ENCODE assay signal across 35 cellular contexts in genomic region chr3:39657775-39658174, GRCh38.
"Had no signal": no experiment of that assay in that cellular context is flagged by ENCODE, and none has a peak within 500 bp of the region (broad histone marks: within the 10 kb centered on the region; RNA-seq: fewer than 3 reads in every experiment).

No MANE protein-coding gene starts in this region.

- H3K4me3 ChIP-seq: MG63 had no signal

- H3K9me3 ChIP-seq: MG63 had no signal

- H3K27me3 ChIP-seq: MG63 had no signal

- H3K36me3 ChIP-seq: MG63 had no signal

- DNase-seq: Karpas-422, Kasumi-1, MG63, MM.1S, NCI-H1048, NCI-H1092, NCI-H1092 treated with DMSO at 0.1 percent for 48 hours, NCI-H1105, NCI-H1105 treated with DMSO at 0.1 percent for 48 hours, NCI-H1417, NCI-H1417 treated with DMSO at 0.1 percent for 48 hours, NCI-H1436, NCI-H1436 treated with DMSO at 0.1 percent for 48 hours, NCI-H146, NCI-H1694, NCI-H1694 treated with DMSO at 0.1 percent for 48 hours, NCI-H187, NCI-H187 treated with DMSO at 0.1 percent for 48 hours, NCI-H1930, NCI-H2029, NCI-H2029 treated with DMSO at 0.1 percent for 48 hours, NCI-H2081, NCI-H2081 treated with DMSO at 0.1 percent for 48 hours, NCI-H2107, NCI-H2171, NCI-H2171 treated with DMSO at 0.1 percent for 48 hours, NCI-H2227 treated with DMSO at 0.1 percent for 48 hours, NCI-H226, NCI-H345, NCI-H446, NCI-H446 treated with DMSO at 0.1 percent for 48 hours, NCI-H510A, NCI-H510A treated with DMSO at 0.1 percent for 48 hours, NCI-H524, NCI-H524 treated with DMSO at 0.1 percent for 48 hours had no signal
